In the genomic region with DNA sequence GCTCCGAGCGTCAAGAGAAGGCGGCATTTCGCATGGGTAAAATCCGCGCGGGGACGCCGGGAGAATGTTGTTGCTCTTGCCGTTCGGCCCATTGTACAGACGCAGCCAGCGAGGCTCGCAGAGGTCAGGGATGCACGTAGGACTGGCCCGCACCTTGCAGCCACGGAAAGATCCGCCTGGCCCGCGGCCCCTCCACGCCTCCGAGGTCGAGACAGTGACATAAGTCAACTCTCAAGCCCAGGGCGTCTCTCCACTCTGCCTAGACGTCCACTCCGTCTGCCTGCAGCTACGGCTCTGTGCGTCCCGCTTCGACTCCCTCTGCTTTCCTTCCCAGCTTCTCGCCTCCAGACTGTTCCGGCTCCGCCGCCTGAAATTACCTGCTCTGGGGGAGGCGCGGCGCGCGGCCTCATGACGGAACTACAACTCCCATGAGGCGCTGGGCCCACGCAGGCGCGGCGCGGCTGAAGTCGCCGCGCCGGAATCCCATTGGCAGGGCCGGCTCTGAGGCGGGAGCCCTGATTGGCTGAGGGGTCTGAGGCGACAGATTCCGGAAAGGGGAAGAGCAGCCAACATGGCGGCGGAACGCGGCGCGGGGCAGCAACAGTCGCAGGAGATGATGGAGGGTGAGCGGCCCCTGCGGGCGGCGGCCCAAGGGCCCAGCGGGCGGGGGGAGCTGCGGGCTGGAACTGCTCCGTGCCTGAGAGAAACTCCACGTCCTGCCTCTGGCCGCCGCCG, we compare ENCODE assay signal across 1 cellular context.
A peak's percentile ranks its signal among the peaks of the same experiment; 100 is the strongest.
TF ChIP-seq lines count a peak whose summit lies in the region.

TSS of gene PPP1R7 (plus strand) at position 543 of the 735 bp plus-strand sequence. CDS start at position 572, 29 bp downstream.

TF ChIP-seq in HepG2, 621 proteins besides CTCF, POLR2A, EP300 and RAD21 (continued from another document and continues in another):
- TF ChIP-seq, protein P1, sequence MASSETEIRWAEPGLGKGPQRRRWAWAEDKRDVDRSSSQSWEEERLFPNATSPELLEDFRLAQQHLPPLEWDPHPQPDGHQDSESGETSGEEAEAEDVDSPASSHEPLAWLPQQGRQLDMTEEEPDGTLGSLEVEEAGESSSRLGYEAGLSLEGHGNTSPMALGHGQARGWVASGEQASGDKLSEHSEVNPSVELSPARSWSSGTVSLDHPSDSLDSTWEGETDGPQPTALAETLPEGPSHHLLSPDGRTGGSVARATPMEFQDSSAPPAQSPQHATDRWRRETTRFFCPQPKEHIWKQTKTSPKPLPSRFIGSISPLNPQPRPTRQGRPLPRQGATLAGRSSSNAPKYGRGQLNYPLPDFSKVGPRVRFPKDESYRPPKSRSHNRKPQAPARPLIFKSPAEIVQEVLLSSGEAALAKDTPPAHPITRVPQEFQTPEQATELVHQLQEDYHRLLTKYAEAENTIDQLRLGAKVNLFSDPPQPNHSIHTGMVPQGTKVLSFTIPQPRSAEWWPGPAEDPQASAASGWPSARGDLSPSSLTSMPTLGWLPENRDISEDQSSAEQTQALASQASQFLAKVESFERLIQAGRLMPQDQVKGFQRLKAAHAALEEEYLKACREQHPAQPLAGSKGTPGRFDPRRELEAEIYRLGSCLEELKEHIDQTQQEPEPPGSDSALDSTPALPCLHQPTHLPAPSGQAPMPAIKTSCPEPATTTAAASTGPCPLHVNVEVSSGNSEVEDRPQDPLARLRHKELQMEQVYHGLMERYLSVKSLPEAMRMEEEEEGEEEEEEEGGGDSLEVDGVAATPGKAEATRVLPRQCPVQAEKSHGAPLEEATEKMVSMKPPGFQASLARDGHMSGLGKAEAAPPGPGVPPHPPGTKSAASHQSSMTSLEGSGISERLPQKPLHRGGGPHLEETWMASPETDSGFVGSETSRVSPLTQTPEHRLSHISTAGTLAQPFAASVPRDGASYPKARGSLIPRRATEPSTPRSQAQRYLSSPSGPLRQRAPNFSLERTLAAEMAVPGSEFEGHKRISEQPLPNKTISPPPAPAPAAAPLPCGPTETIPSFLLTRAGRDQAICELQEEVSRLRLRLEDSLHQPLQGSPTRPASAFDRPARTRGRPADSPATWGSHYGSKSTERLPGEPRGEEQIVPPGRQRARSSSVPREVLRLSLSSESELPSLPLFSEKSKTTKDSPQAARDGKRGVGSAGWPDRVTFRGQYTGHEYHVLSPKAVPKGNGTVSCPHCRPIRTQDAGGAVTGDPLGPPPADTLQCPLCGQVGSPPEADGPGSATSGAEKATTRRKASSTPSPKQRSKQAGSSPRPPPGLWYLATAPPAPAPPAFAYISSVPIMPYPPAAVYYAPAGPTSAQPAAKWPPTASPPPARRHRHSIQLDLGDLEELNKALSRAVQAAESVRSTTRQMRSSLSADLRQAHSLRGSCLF (CRISPR knock-in tag; IDR thresholded peaks at IDR 0.05; ENCODE audit: borderline replicate concordance), result no peak
- no peak for TF ChIP-seq ZNF878 (CRISPR knock-in tag; IDR thresholded peaks at IDR 0.05)
- TF ChIP-seq ZNF431 (CRISPR knock-in tag; IDR thresholded peaks at IDR 0.05; ENCODE audit: borderline replicate concordance, low read depth), result no peak
- no peak for TF ChIP-seq JARID2 (CRISPR knock-in tag; IDR thresholded peaks at IDR 0.05; ENCODE audit: insufficient replicate concordance)
- peak; percentile 67 for TF ChIP-seq ETV5 (CRISPR knock-in tag; IDR thresholded peaks at IDR 0.05; ENCODE audit: borderline replicate concordance)
- TF ChIP-seq RELA (CRISPR knock-in tag; IDR thresholded peaks at IDR 0.05), result no peak; the same call in none of the 2 replicates
- no peak for TF ChIP-seq BHLHE40 (IDR thresholded peaks at IDR 0.05; ENCODE audit: low read length)
- no peak for TF ChIP-seq HMG20B (CRISPR knock-in tag; conservative IDR thresholded peaks at IDR 0.05)
- peak; percentile 55; the same call in 1 of the 2 replicates for TF ChIP-seq MAF1 (CRISPR knock-in tag; IDR thresholded peaks at IDR 0.05; ENCODE audit: borderline replicate concordance)
- peak; percentile 32; the same call in 1 of the 2 replicates for TF ChIP-seq CREB3 (CRISPR knock-in tag; IDR thresholded peaks at IDR 0.05)
- TF ChIP-seq CEBPB (IDR thresholded peaks at IDR 0.05; ENCODE audit: borderline replicate concordance, low read depth, low read length), result no peak
- peak; percentile 27; the same call in 1 of the 2 replicates for TF ChIP-seq PHF21A (CRISPR knock-in tag; IDR thresholded peaks at IDR 0.05)
- peak; percentile 46; the same call in 1 of the 2 replicates for TF ChIP-seq ZBTB7B (CRISPR knock-in tag; IDR thresholded peaks at IDR 0.05)
- no peak; the same call in none of the 2 replicates for TF ChIP-seq KDM5A (IDR thresholded peaks at IDR 0.05; ENCODE audit: borderline replicate concordance, low read length)
- TF ChIP-seq, protein P2, sequence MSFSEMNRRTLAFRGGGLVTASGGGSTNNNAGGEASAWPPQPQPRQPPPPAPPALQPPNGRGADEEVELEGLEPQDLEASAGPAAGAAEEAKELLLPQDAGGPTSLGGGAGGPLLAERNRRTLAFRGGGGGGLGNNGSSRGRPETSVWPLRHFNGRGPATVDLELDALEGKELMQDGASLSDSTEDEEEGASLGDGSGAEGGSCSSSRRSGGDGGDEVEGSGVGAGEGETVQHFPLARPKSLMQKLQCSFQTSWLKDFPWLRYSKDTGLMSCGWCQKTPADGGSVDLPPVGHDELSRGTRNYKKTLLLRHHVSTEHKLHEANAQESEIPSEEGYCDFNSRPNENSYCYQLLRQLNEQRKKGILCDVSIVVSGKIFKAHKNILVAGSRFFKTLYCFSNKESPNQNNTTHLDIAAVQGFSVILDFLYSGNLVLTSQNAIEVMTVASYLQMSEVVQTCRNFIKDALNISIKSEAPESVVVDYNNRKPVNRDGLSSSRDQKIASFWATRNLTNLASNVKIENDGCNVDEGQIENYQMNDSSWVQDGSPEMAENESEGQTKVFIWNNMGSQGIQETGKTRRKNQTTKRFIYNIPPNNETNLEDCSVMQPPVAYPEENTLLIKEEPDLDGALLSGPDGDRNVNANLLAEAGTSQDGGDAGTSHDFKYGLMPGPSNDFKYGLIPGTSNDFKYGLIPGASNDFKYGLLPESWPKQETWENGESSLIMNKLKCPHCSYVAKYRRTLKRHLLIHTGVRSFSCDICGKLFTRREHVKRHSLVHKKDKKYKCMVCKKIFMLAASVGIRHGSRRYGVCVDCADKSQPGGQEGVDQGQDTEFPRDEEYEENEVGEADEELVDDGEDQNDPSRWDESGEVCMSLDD (CRISPR knock-in tag; IDR thresholded peaks at IDR 0.05; ENCODE audit: borderline replicate concordance), result no peak
- TF ChIP-seq SMARCC2 (IDR thresholded peaks at IDR 0.05), result no peak
- no peak for TF ChIP-seq ZBTB46 (CRISPR knock-in tag; IDR thresholded peaks at IDR 0.05; ENCODE audit: borderline replicate concordance)
- TF ChIP-seq, protein P3, sequence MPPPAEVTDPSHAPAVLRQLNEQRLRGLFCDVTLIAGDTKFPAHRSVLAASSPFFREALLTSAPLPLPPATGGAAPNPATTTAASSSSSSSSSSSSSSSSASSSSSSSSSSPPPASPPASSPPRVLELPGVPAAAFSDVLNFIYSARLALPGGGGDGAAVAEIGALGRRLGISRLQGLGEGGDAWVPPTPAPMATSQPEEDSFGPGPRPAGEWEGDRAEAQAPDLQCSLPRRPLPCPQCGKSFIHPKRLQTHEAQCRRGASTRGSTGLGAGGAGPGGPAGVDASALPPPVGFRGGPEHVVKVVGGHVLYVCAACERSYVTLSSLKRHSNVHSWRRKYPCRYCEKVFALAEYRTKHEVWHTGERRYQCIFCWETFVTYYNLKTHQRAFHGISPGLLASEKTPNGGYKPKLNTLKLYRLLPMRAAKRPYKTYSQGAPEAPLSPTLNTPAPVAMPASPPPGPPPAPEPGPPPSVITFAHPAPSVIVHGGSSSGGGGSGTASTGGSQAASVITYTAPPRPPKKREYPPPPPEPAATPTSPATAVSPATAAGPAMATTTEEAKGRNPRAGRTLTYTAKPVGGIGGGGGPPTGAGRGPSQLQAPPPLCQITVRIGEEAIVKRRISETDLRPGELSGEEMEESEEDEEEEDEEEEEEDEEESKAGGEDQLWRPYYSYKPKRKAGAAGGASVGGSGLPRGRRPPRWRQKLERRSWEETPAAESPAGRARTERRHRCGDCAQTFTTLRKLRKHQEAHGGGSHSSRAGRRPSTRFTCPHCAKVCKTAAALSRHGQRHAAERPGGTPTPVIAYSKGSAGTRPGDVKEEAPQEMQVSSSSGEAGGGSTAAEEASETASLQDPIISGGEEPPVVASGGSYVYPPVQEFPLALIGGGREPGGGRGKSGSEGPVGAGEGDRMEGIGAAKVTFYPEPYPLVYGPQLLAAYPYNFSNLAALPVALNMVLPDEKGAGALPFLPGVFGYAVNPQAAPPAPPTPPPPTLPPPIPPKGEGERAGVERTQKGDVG (CRISPR knock-in tag; IDR thresholded peaks at IDR 0.05; ENCODE audit: borderline replicate concordance), result no peak
- TF ChIP-seq ZKSCAN1 (IDR thresholded peaks at IDR 0.05; ENCODE audit: low read length), result no peak; the same call in 1 of the 2 replicates
- TF ChIP-seq ZNF280D (CRISPR knock-in tag; IDR thresholded peaks at IDR 0.05), result no peak
- TF ChIP-seq NFRKB (IDR thresholded peaks at IDR 0.05), result no peak
- no peak for TF ChIP-seq JUNB (CRISPR knock-in tag; IDR thresholded peaks at IDR 0.05; ENCODE audit: borderline replicate concordance)
- TF ChIP-seq KLF16 (CRISPR knock-in tag; IDR thresholded peaks at IDR 0.05), result peak in 1 of 2 experiments; percentile 53; a peak in 1 of 4 replicates
- TF ChIP-seq, protein P4, sequence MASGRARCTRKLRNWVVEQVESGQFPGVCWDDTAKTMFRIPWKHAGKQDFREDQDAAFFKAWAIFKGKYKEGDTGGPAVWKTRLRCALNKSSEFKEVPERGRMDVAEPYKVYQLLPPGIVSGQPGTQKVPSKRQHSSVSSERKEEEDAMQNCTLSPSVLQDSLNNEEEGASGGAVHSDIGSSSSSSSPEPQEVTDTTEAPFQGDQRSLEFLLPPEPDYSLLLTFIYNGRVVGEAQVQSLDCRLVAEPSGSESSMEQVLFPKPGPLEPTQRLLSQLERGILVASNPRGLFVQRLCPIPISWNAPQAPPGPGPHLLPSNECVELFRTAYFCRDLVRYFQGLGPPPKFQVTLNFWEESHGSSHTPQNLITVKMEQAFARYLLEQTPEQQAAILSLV (CRISPR knock-in tag; IDR thresholded peaks at IDR 0.05; ENCODE audit: borderline replicate concordance), result peak; percentile 71; the same call in 1 of the 2 replicates
- TF ChIP-seq NFYB (CRISPR knock-in tag; IDR thresholded peaks at IDR 0.05), result peak; percentile 95
- TF ChIP-seq, protein P5, sequence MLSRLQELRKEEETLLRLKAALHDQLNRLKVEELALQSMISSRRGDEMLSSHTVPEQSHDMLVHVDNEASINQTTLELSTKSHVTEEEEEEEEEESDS (CRISPR knock-in tag; IDR thresholded peaks at IDR 0.05; ENCODE audit: borderline replicate concordance), result no peak
- TF ChIP-seq SIX1 (CRISPR knock-in tag; IDR thresholded peaks at IDR 0.05; ENCODE audit: borderline replicate concordance), result no peak
- TF ChIP-seq ATF6 (CRISPR knock-in tag; conservative IDR thresholded peaks at IDR 0.05), result no peak
- TF ChIP-seq SAFB2 (CRISPR knock-in tag; IDR thresholded peaks at IDR 0.05; ENCODE audit: borderline replicate concordance, low read depth), result peak; percentile 74; the same call in 1 of the 2 replicates
- no peak; the same call in 1 of the 2 replicates for TF ChIP-seq PPARG (CRISPR knock-in tag; conservative IDR thresholded peaks at IDR 0.05)
- no peak; the same call in 1 of the 2 replicates for TF ChIP-seq CBFB (CRISPR knock-in tag; IDR thresholded peaks at IDR 0.05)
- no peak for TF ChIP-seq GLI4 (CRISPR knock-in tag; IDR thresholded peaks at IDR 0.05; ENCODE audit: borderline replicate concordance)
- TF ChIP-seq MAFK (conservative IDR thresholded peaks at IDR 0.05 in 1 of 2, IDR thresholded peaks at IDR 0.05 in 1 of 2; ENCODE audit: low read length in 2 of 2), result no peak
